ENCODE assay signal across 22 cellular contexts in the genomic region with DNA sequence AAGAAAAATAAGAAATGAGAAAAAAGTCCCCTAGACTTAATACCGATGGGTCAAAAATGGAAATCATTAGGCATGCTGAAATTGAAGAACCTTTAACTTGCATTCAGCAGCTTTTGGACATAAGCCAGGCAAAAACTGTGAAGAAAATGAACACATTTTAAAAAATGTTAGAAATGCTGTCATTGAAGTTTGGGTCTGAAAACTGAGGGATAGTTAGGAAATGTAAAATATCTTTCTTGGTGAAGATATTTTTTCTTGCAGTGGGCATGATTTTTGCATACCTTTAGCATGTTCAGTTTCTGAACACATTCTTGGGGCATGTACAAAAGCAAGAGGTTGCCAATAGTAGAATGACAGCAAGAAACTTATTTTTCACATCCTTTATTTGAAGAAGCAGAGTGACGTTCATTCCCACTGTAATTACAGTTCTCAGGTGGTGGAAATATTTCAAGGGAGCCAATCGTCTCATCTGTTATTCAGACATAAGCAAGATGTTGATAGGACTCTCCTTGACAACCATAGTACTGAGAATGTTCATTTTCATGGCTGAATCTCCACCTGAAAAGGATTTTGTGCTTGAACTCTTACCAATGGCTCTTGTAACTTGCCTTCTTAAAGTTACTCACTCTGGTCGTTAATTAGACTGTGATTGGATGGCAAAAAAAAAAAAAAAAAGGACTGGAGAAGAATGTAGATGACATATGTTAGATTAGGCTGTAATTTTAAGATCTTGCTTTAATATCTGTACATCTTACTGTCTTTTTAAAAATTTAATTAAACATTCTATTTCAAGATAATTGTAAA.
"Had no signal": no experiment of that assay in that cellular context is flagged by ENCODE, and none has a peak within 500 bp of the region (broad histone marks: within the 10 kb centered on the region; RNA-seq: fewer than 3 reads in every experiment).

No MANE protein-coding gene starts in this region.

- H3K27ac ChIP-seq: dorsolateral prefrontal cortex, esophagus squamous epithelium, heart right ventricle, upper lobe of right lung had no signal

- H3K36me3 ChIP-seq: esophagus squamous epithelium, heart right ventricle, upper lobe of right lung had no signal

- H3K4me1 ChIP-seq: esophagus squamous epithelium, heart right ventricle, upper lobe of right lung had no signal

- H3K27ac Mint-ChIP-seq: activated B cell treated with CpG ODN at 0.5 μM for 24 hours; activated CD4-positive, alpha-beta T cell treated with anti-CD3 and anti-CD28 coated beads for 36 hours; activated naive CD8-positive, alpha-beta T cell treated with anti-CD3 and anti-CD28 coated beads for 36 hours; memory B cell; progenitor cell of endocrine pancreas; T-helper 17 cell had no signal

- H3K36me3 Mint-ChIP-seq: activated naive CD8-positive, alpha-beta T cell treated with anti-CD3 and anti-CD28 coated beads for 36 hours; memory B cell had no signal

- ATAC-seq: activated CD4-positive, alpha-beta T cell treated with anti-CD3 and anti-CD28 coated beads for 36 hours; heart right ventricle; left colon; T-helper 17 cell; upper lobe of right lung had no signal

- DNase-seq: activated B cell treated with CpG ODN at 0.5 μM for 24 hours; activated CD4-positive, alpha-beta T cell treated with anti-CD3 and anti-CD28 coated beads for 36 hours; activated CD4-positive, alpha-beta T cell treated with anti-CD3 and anti-CD28 coated beads, Interleukin-2, amount 50 U/mL, for 48 hours; activated naive CD4-positive, alpha-beta T cell treated with Interleukin-2 at 50 U/mL for 16 hours; activated naive CD8-positive, alpha-beta T cell treated with anti-CD3 and anti-CD28 coated beads for 36 hours; activated T-cell treated with anti-CD3 and anti-CD28 coated beads, Interleukin-2, amount 50 U/mL, for 48 hours; amniotic stem cell; dorsolateral prefrontal cortex; esophagus squamous epithelium; foreskin fibroblast; heart right ventricle; left colon; occipital lobe; retina; stimulated activated CD4-positive, alpha-beta T cell treated with anti-CD3 and anti-CD28 coated beads, Interleukin-2, amount 100 ng/mL, for 48 hours; stimulated activated naive CD4-positive, alpha-beta T cell; SW 1271; T-helper 17 cell; upper lobe of right lung had no signal

- H3K4me1 Mint-ChIP-seq: activated B cell treated with CpG ODN at 0.5 μM for 24 hours, memory B cell, T-helper 17 cell had no signal

- H3K9me3 ChIP-seq: esophagus squamous epithelium, upper lobe of right lung had no signal

- H3K4me3 ChIP-seq: dorsolateral prefrontal cortex, esophagus squamous epithelium, heart right ventricle, upper lobe of right lung had no signal

- H3K27me3 Mint-ChIP-seq: memory B cell, progenitor cell of endocrine pancreas, T-helper 17 cell had no signal

- H3K4me3 Mint-ChIP-seq: activated B cell treated with CpG ODN at 0.5 μM for 24 hours; activated CD4-positive, alpha-beta T cell treated with anti-CD3 and anti-CD28 coated beads for 36 hours; activated naive CD8-positive, alpha-beta T cell treated with anti-CD3 and anti-CD28 coated beads for 36 hours; memory B cell; neural crest cell; T-helper 17 cell had no signal

- H3K9me3 Mint-ChIP-seq: activated B cell treated with CpG ODN at 0.5 μM for 24 hours, memory B cell had no signal

- H3K27me3 ChIP-seq: esophagus squamous epithelium, heart right ventricle, upper lobe of right lung had no signal
